8 cellular contexts compared by ENCODE assay signal in genomic region chr2:71331581-71332412, GRCh38. TPM values are rescaled to one million over a fixed set of nuclear protein-coding genes. Genes with fewer than 3 reads are reported as not detected.
DNase-seq lines count a peak whose midpoint lies in the region; ATAC-seq, FAIRE-seq and TF ChIP-seq lines count a peak whose summit lies in the region.

ZNF638 (plus strand) TSS chr2:71331782; CDS start chr2:71348955, 17,173 bp downstream.

- H3K9ac ChIP-seq in H1 (replicated peaks in 1 of 4; ENCODE audit: extremely low read depth in 1 of 4, low read depth in 3 of 4, low read length in 3 of 4) (peak within 1 kb of the TSS; percentile 97 to 99 (median 98)), mesendoderm (ENCODE audit: low read length) (peak within 1 kb of the TSS; percentile 97)

- WGBS in H1 (ENCODE audit: extremely low coverage in 1 of 2, insufficient coverage in 1 of 2, insufficient read length in 1 of 2, insufficient replicate concordance in 2 of 2, low coverage in 1 of 2, low lambda C conversion rate in 2 of 2, missing lambda C conversion rate in 1 of 2), 2 experiments, result 1% methylated on average over 38 of the region's 81 CpGs; no CpG with 5 or more reads in 1 of the 2 experiments
- WGBS in mesendoderm (ENCODE audit: extremely low coverage, insufficient coverage, low lambda C conversion rate), result no CpG with 5 or more reads among the region's 81 CpGs

- H3K79me1 ChIP-seq in H1 (ENCODE audit: low read depth, low read length) (no peaks in the 10 kb centered on the region; the same call in 1 of the 2 replicates), mesendoderm (ENCODE audit: low read length) (no peaks in the 10 kb centered on the region)

- peak within 1 kb of the TSS; percentile 99 for H4K8ac ChIP-seq in H1 (ENCODE audit: extremely low read depth, insufficient read depth, low read length)
- peak within 1 kb of the TSS; percentile 77 for H4K8ac ChIP-seq in mesendoderm (ENCODE audit: low read depth, low read length)

- no peaks in the 10 kb centered on the region for H3K27me3 ChIP-seq in H1 (replicated peaks in 1 of 4; ENCODE audit: control insufficient read depth in 3 of 4, extremely low read depth in 1 of 4, insufficient read depth in 3 of 4, low read length in 3 of 4)
- no peaks in the 10 kb centered on the region for H3K27me3 ChIP-seq in mesendoderm (ENCODE audit: insufficient read depth, low read length, poor library complexity)

- H2BK20ac ChIP-seq in H1 (ENCODE audit: low read length), result no peak within 1 kb of the TSS

- TF ChIP-seq RAD21 in H1 (IDR thresholded peaks at IDR 0.05 in 1 of 2, conservative IDR thresholded peaks at IDR 0.05 in 1 of 2; ENCODE audit: low read depth in 2 of 2, low read length in 2 of 2), result peak; percentile 20 to 45; a peak in 2 of 4 replicates

- H3K4me3 ChIP-seq in H1 (ENCODE audit: extremely low read depth in 1 of 4, insufficient read depth in 2 of 4, low read depth in 3 of 4, low read length in 4 of 4) (peak within 1 kb of the TSS; percentile 69 to 94 (median 90)), mesendoderm (ENCODE audit: low read length) (peak within 1 kb of the TSS; percentile 94)

- peak within 1 kb of the TSS; percentile 99 for H4K5ac ChIP-seq in H1 (ENCODE audit: insufficient read length, low read depth, low read length)
- no peak within 1 kb of the TSS for H4K5ac ChIP-seq in mesendoderm (ENCODE audit: low read length)

- no peak; a peak in 1 of 3 replicates for TF ChIP-seq EP300 in H1 (IDR thresholded peaks at IDR 0.05; ENCODE audit: borderline replicate concordance in 1 of 2, low read depth in 2 of 2, low read length in 2 of 2)

- POLR2A ChIA-PET in H1 (lab: Charles Lee; ENCODE audit: partially characterized antibody), result interaction anchor here (0.6 to 2.7 kb wide), 21 partner anchors 8 to 240 kb away, joined by 3 to 16 read pairs (median 4); partner anchors contain the start of gene PAIP2B

- peak within 1 kb of the TSS; percentile 99 for H3K4ac ChIP-seq in H1 (replicated peaks; ENCODE audit: insufficient read length, low read depth, low read length)
- H3K4ac ChIP-seq in mesendoderm (ENCODE audit: low read depth, low read length), result peak within 1 kb of the TSS; percentile 64

- peak; percentile 94 for DNase-seq in COLO829 (ENCODE audit: low spot score)
- DNase-seq in HS-5 (ENCODE audit: low read depth), result peak; percentile 69
- DNase-seq in NOMO-1 (lab: John Stamatoyannopoulos, UW; ENCODE audit: unreplicated experiment in 2 of 2), result peak; percentile 89 to 91
- DNase-seq in activated CD8-positive, alpha-beta memory T cell treated with anti-CD3 and anti-CD28 coated beads for 4 hours (ENCODE audit: low read depth in 2 of 2), result peak; percentile 77 to 90
- DNase-seq in H1 (ENCODE audit: low read depth in 1 of 2, low spot score in 2 of 2), result peak; percentile 72 to 91
- DNase-seq in mesendoderm, result peak; percentile 96
- peak; percentile 80 for DNase-seq in stimulated activated CD8-positive, alpha-beta memory T cell treated with anti-CD3 and anti-CD28 coated beads, Interleukin-15, amount 100 ng/mL, for 1 hour (ENCODE audit: low read depth)

- peak; percentile 77 to 95; a peak in 2 of 3 replicates for TF ChIP-seq POLR2A in H1 (IDR thresholded peaks at IDR 0.05; ENCODE audit: control extremely low read depth in 1 of 2, low read depth in 2 of 2, low read length in 2 of 2)

- no peak within 1 kb of the TSS for H3K14ac ChIP-seq in H1 (ENCODE audit: insufficient read length)

- H4K20me1 ChIP-seq in H1 (replicated peaks in 1 of 2; ENCODE audit: control insufficient read depth in 1 of 2, insufficient read depth in 2 of 2, low read length in 2 of 2), result peaks cover 8 to 11% of the 10 kb centered on the region in 2 experiments

- H2BK5ac ChIP-seq in H1 (ENCODE audit: low read depth, low read length), result peak within 1 kb of the TSS; percentile 100
- H2BK5ac ChIP-seq in mesendoderm (ENCODE audit: low read length), result peak within 1 kb of the TSS; percentile 93

- H3K56ac ChIP-seq in H1 (replicated peaks; ENCODE audit: insufficient read length, low read depth, low read length), result peak within 1 kb of the TSS; percentile 98
- peak within 1 kb of the TSS; percentile 99 for H3K56ac ChIP-seq in mesendoderm (ENCODE audit: low read length)

- no peaks in the 10 kb centered on the region for H3K9me3 ChIP-seq in H1 (ENCODE audit: insufficient read depth in 2 of 2, low read depth in 1 of 2, low read length in 1 of 2)

- CTCF ChIA-PET in H1 (lab: Charles Lee; ENCODE audit: partially characterized antibody), result interaction anchor here (0.6 to 4.6 kb wide), 25 partner anchors 9 to 381 kb away, joined by 3 to 27 read pairs (median 4); no protein-coding TSS in a partner anchor

- peaks cover 7% of the 10 kb centered on the region; the same call in 1 of the 2 replicates for H3K23me2 ChIP-seq in H1 (ENCODE audit: low read depth, low read length)

- TF ChIP-seq CTCF in H1 (IDR thresholded peaks at IDR 0.05; ENCODE audit: control extremely low read depth in 1 of 3, insufficient read depth in 1 of 3, low read depth in 1 of 3, low read length in 3 of 3), result peak; percentile 30 to 71 (median 62)

- H3K36me3 ChIP-seq in H1 (ENCODE audit: control insufficient read depth in 2 of 4, insufficient read depth in 4 of 4, low read length in 3 of 4), result peaks cover 0 to 3% (median 0%) of the 10 kb centered on the region in 4 experiments; a peak in 1 of 8 replicates
- no peaks in the 10 kb centered on the region for H3K36me3 ChIP-seq in mesendoderm (ENCODE audit: control insufficient read depth, insufficient read depth, low read length)

- H2BK15ac ChIP-seq in H1 (ENCODE audit: low read length) (peak within 1 kb of the TSS; percentile 94; the same call in 1 of the 2 replicates), mesendoderm (replicated peaks; ENCODE audit: low read depth) (no peak within 1 kb of the TSS)

- H3K18ac ChIP-seq in H1 (ENCODE audit: extremely low read depth, low read length), result peak within 1 kb of the TSS; percentile 100
- peak within 1 kb of the TSS; percentile 90 for H3K18ac ChIP-seq in mesendoderm (ENCODE audit: low read length)

- FAIRE-seq in H1 (lab: Jason Lieb, UNC), result no peak

- H2BK12ac ChIP-seq in H1 (ENCODE audit: low read depth, low read length), result peak within 1 kb of the TSS; percentile 98; the same call in 1 of the 2 replicates

- H3K23ac ChIP-seq in H1 (ENCODE audit: insufficient read length) (no peak within 1 kb of the TSS), mesendoderm (ENCODE audit: low read length) (peak within 1 kb of the TSS; percentile 74)

- peak within 1 kb of the TSS; percentile 98 for H4K91ac ChIP-seq in H1 (replicated peaks; ENCODE audit: insufficient read length, low read length)

- H3K4me2 ChIP-seq in H1 (ENCODE audit: insufficient read depth in 1 of 2, low read depth in 2 of 2, low read length in 2 of 2) (peak within 1 kb of the TSS; percentile 18 to 65), mesendoderm (ENCODE audit: low read length) (peak within 1 kb of the TSS; percentile 41)

- peak within 1 kb of the TSS; percentile 59; the same call in 1 of the 2 replicates for H2AFZ ChIP-seq in H1 (ENCODE audit: low read length)

- H3K27ac ChIP-seq in H1 (ENCODE audit: low read depth, low read length), result peak within 1 kb of the TSS; percentile 98
- H3K27ac ChIP-seq in mesendoderm (ENCODE audit: low read depth, low read length), result peak within 1 kb of the TSS; percentile 77

- H2AK5ac ChIP-seq in H1 (ENCODE audit: low read depth, low read length) (no peak within 1 kb of the TSS), mesendoderm (ENCODE audit: low read length) (no peak within 1 kb of the TSS)

- H2BK120ac ChIP-seq in H1 (replicated peaks; ENCODE audit: low read depth, low read length) (no peak within 1 kb of the TSS), mesendoderm (ENCODE audit: low read depth, low read length) (no peak within 1 kb of the TSS)

- peak; percentile 93 for ATAC-seq in GM19468 (IDR thresholded peaks at IDR 0.05; ENCODE audit: extremely low read depth, unreplicated experiment)

- H3K4me1 ChIP-seq in H1 (replicated peaks in 1 of 4; ENCODE audit: control insufficient read depth in 3 of 4, insufficient read depth in 4 of 4, low read length in 3 of 4) (peaks cover 4 to 6% (median 4%) of the 10 kb centered on the region in 4 experiments; a peak in 4 of 7 replicates), mesendoderm (ENCODE audit: control insufficient read depth, low read depth, low read length) (peaks cover 5% of the 10 kb centered on the region)

- H3K79me2 ChIP-seq in H1 (ENCODE audit: control insufficient read depth in 1 of 2, insufficient read depth in 2 of 2, low read length in 2 of 2), result peaks cover 8 to 57% of the 10 kb centered on the region in 2 experiments
- peaks cover 36% of the 10 kb centered on the region for H3K79me2 ChIP-seq in mesendoderm (ENCODE audit: control insufficient read depth, insufficient read depth, low read length)

TF ChIP-seq in H1, 55 proteins besides CTCF, POLR2A, EP300 and RAD21 (continues in another document):
- TF ChIP-seq JUND (IDR thresholded peaks at IDR 0.05; ENCODE audit: low read length) (no peak), KDM1A (IDR thresholded peaks at IDR 0.05; ENCODE audit: borderline replicate concordance, low read length) (no peak), SIRT6 (IDR thresholded peaks at IDR 0.05; ENCODE audit: low read length) (no peak), PHF8 (conservative IDR thresholded peaks at IDR 0.05; ENCODE audit: low read depth, low read length) (peak; percentile 99), KDM4A (IDR thresholded peaks at IDR 0.05; ENCODE audit: low read depth, low read length, severe bottlenecking) (peak; percentile 21), ATF2 (IDR thresholded peaks at IDR 0.05; ENCODE audit: low read length) (no peak), CHD2 (IDR thresholded peaks at IDR 0.05; ENCODE audit: low read length) (no peak)

RNA-seq across cellular contexts. Expression of gene ZNF638, which starts in this region (rescaled TPM):
- 143 and 144 TPM in 2 replicates for total RNA-seq in H1 (2021; fragmentation: NEBNext Ultra II Directional; extraction: Animal tissue kit (Norgen Biotek cat#: 25700))
- 29.1 and 45.3 TPM in 2 replicates for polyA plus RNA-seq in H1 (2011; rRNA removed)
- polyA plus RNA-seq in H1 (2011; cell fraction: cytosol; rRNA removed), result 68.3 TPM
- 102 TPM for polyA plus RNA-seq in H1 (2011; cell fraction: nucleus; rRNA removed)
- polyA plus RNA-seq in H1 (2012, experiment 1 of 2), result 81.7 to 147 TPM (median 94.4 TPM) in 4 replicates
- 5.3 TPM for polyA plus RNA-seq in H1 (2012, experiment 2 of 2)
- polyA plus RNA-seq in H1 (2013, experiment 1 of 2), result 139 TPM
- polyA plus RNA-seq in H1 (2013, experiment 2 of 2), result 144 TPM
- polyA minus RNA-seq in H1 (2011; rRNA and poly(A)+ RNA removed), result 211 and 297 TPM in 2 replicates
- polyA minus RNA-seq in H1 (2011; cell fraction: cytosol; rRNA and poly(A)+ RNA removed), result 89.5 TPM
- 346 TPM for polyA minus RNA-seq in H1 (2011; cell fraction: nucleus; rRNA and poly(A)+ RNA removed)
- 106 TPM for polyA plus RNA-seq in mesendoderm (2013, experiment 1 of 2)
- 104 TPM for polyA plus RNA-seq in mesendoderm (2013, experiment 2 of 2)

Comparison
In these comparisons a context has a peak if more than half of its experiments do, and no peak if none do; other contexts are left out.
1. Peak in every context shown above with its lines: DNase-seq, ATAC-seq, H3K4me3 ChIP-seq and H3K27ac ChIP-seq.